16 cellular contexts compared by ENCODE assay signal in genomic region chr20:54608039-54608745, GRCh38.
DNase-seq lines count a peak whose midpoint lies in the region; ATAC-seq and TF ChIP-seq lines count a peak whose summit lies in the region.
"Had no signal": no experiment of that assay in that cellular context is flagged by ENCODE, and none has a peak within 500 bp of the region (broad histone marks: within the 10 kb centered on the region; RNA-seq: fewer than 3 reads in every experiment).

No MANE protein-coding gene starts in this region.

- H3K27me3 ChIP-seq in BLaER1 treated with 17β-estradiol and CSF1 and Interleukin-3, amounts not matched to agents 10 nM and 100 nM: no peaks in the 10 kb centered on the region
- H3K27me3 ChIP-seq in OCI-LY3 (ENCODE audit: low read depth, low read length): no peaks in the 10 kb centered on the region
- H3K27me3 ChIP-seq: BLaER1 had no signal

- H4K20me1 ChIP-seq in BLaER1 treated with 17β-estradiol and CSF1 and Interleukin-3, amounts not matched to agents 10 nM and 100 nM: no peaks in the 10 kb centered on the region
- H4K20me1 ChIP-seq in OCI-LY3 (ENCODE audit: insufficient read depth, low read length): no peaks in the 10 kb centered on the region
- H4K20me1 ChIP-seq: BLaER1 had no signal

- no peak overlapping the region for H3K4me3 ChIP-seq in BLaER1 treated with 17β-estradiol and CSF1 and Interleukin-3, amounts not matched to agents 10 nM and 100 nM
- H3K4me3 ChIP-seq in OCI-LY3 (ENCODE audit: low read length): no peak overlapping the region
- H3K4me3 ChIP-seq: BLaER1 had no signal

- TF ChIP-seq CTCF in OCI-LY3 (IDR thresholded peaks at IDR 0.05; ENCODE audit: low read depth, low read length): no peak

- H3K27ac ChIP-seq in BLaER1 treated with 17β-estradiol and CSF1 and Interleukin-3, amounts not matched to agents 10 nM and 100 nM: peak overlapping the region in 10 of 11 experiments; percentile 37 to 90 (median 84); a peak in 19 of 22 replicates
- peak overlapping the region; percentile 72 for H3K27ac ChIP-seq in OCI-LY3 (ENCODE audit: low read length)
- H3K27ac ChIP-seq: BLaER1 had no signal

- peaks cover 17 to 48% (median 30%) of the 10 kb centered on the region in 10 experiments; a peak in 19 of 20 replicates for H3K4me1 ChIP-seq in BLaER1 treated with 17β-estradiol and CSF1 and Interleukin-3, amounts not matched to agents 10 nM and 100 nM
- peaks cover 42% of the 10 kb centered on the region for H3K4me1 ChIP-seq in OCI-LY3 (ENCODE audit: low read length)

- peak overlapping the region; percentile 15 for H3K27ac Mint-ChIP-seq in stimulated activated memory B cell treated with anti-CD40 and anti-IgM and Interleukin-4, amounts not matched to agents 10 μg/mL and 1 μg/mL and 100 μg/mL, for 72 hours
- H3K27ac Mint-ChIP-seq: CD4-positive, alpha-beta T cell; H9 had no signal

- peak overlapping the region in 3 of 11 experiments; percentile 18 to 62 (median 49); a peak in 2 of 22 replicates for H3K9ac ChIP-seq in BLaER1 treated with 17β-estradiol and CSF1 and Interleukin-3, amounts not matched to agents 10 nM and 100 nM
- peak overlapping the region; percentile 2; the same call in 1 of the 2 replicates for H3K9ac ChIP-seq in OCI-LY3 (ENCODE audit: low read length)
- H3K9ac ChIP-seq: BLaER1 had no signal

- H3K36me3 ChIP-seq in BLaER1 treated with 17β-estradiol and CSF1 and Interleukin-3, amounts not matched to agents 10 nM and 100 nM: no peaks in the 10 kb centered on the region
- peaks cover 4% of the 10 kb centered on the region for H3K36me3 ChIP-seq in OCI-LY3 (replicated peaks; ENCODE audit: low read depth, low read length)
- H3K36me3 ChIP-seq: BLaER1 had no signal

- no peak overlapping the region for H3K4me3 Mint-ChIP-seq in stimulated activated memory B cell treated with anti-CD40 and anti-IgM and Interleukin-4, amounts not matched to agents 10 μg/mL and 1 μg/mL and 100 μg/mL, for 72 hours
- H3K4me3 Mint-ChIP-seq: CD4-positive, alpha-beta T cell; H9 had no signal

- peak overlapping the region in 6 of 11 experiments; percentile 1 to 83 (median 62); a peak in 10 of 22 replicates for H3K4me2 ChIP-seq in BLaER1 treated with 17β-estradiol and CSF1 and Interleukin-3, amounts not matched to agents 10 nM and 100 nM
- peak overlapping the region; percentile 40 for H3K4me2 ChIP-seq in OCI-LY3 (ENCODE audit: low read length)
- H3K4me2 ChIP-seq: BLaER1 had no signal

- DNase-seq in MV-4-11 (lab: John Stamatoyannopoulos, UW): peak; percentile 89
- DNase-seq: 8988T; AML-193; Calu3; CD4-positive, alpha-beta T cell; DMS 273 treated with DMSO at 0.1 percent for 48 hours; GOT3; H9 had no signal

- H3K9me3 Mint-ChIP-seq in stimulated activated memory B cell treated with anti-CD40 and anti-IgM and Interleukin-4, amounts not matched to agents 10 μg/mL and 1 μg/mL and 100 μg/mL, for 72 hours: peaks cover 3% of the 10 kb centered on the region
- H3K9me3 Mint-ChIP-seq: CD4-positive, alpha-beta T cell; H9 had no signal

- 0 out of 2 replicates have a peak overlapping the region, but pooled peaks have one; percentile 29 for H2AFZ ChIP-seq in OCI-LY3 (ENCODE audit: low read depth, low read length)

- H3K4me1 Mint-ChIP-seq in stimulated activated memory B cell treated with anti-CD40 and anti-IgM and Interleukin-4, amounts not matched to agents 10 μg/mL and 1 μg/mL and 100 μg/mL, for 72 hours: peaks cover 26% of the 10 kb centered on the region
- H3K4me1 Mint-ChIP-seq: H9 had no signal

- no peaks in the 10 kb centered on the region for H3K79me2 ChIP-seq in OCI-LY3 (ENCODE audit: low read length)

- no peaks in the 10 kb centered on the region for H3K36me3 Mint-ChIP-seq in stimulated activated memory B cell treated with anti-CD40 and anti-IgM and Interleukin-4, amounts not matched to agents 10 μg/mL and 1 μg/mL and 100 μg/mL, for 72 hours

- H3K27me3 Mint-ChIP-seq in stimulated activated memory B cell treated with anti-CD40 and anti-IgM and Interleukin-4, amounts not matched to agents 10 μg/mL and 1 μg/mL and 100 μg/mL, for 72 hours: no peaks in the 10 kb centered on the region
- H3K27me3 Mint-ChIP-seq: CD4-positive, alpha-beta T cell had no signal

- ATAC-seq in stimulated activated memory B cell treated with anti-CD40 and anti-IgM and Interleukin-4, amounts not matched to agents 10 μg/mL and 1 μg/mL and 100 μg/mL, for 72 hours: no peak
- ATAC-seq in HG02970 (IDR thresholded peaks at IDR 0.05; ENCODE audit: low FRiP score, unreplicated experiment): no peak
- no peak for ATAC-seq in HG02798 (IDR thresholded peaks at IDR 0.05; ENCODE audit: poor library complexity, unreplicated experiment)
- no peak for ATAC-seq in GM18502 (IDR thresholded peaks at IDR 0.05; ENCODE audit: poor library complexity, unreplicated experiment)
- ATAC-seq: HepG2 had no signal

- H3K9me3 ChIP-seq in BLaER1 treated with 17β-estradiol and CSF1 and Interleukin-3, amounts not matched to agents 10 nM and 100 nM (replicated peaks in 1 of 11): no peaks in the 10 kb centered on the region
- 0 out of 2 replicates have a peak, but pooled peaks cover 4% of the 10 kb centered on the region for H3K9me3 ChIP-seq in OCI-LY3 (ENCODE audit: insufficient read depth, low read length)
- H3K9me3 ChIP-seq: BLaER1 had no signal
